Comparison of ENCODE assay signal across 8 cellular contexts in genomic region chr18:74499633-74500032, GRCh38.
A peak's percentile ranks its signal among the peaks of the same experiment; 100 is the strongest.
DNase-seq lines count a peak whose midpoint lies in the region; ATAC-seq and TF ChIP-seq lines count a peak whose summit lies in the region.

No MANE protein-coding gene starts in this region.

- no peaks in the 10 kb centered on the region for H3K27me3 ChIP-seq in iPS-18a (ENCODE audit: control insufficient read depth, insufficient read depth, low read length)

- DNase-seq in RWPE1 (ENCODE audit: low spot score) (peak; percentile 53), anterior cingulate cortex (lab: John Stamatoyannopoulos, UW) (peak in 41 of 58 donors; percentile 10 to 84 (median 44)), kidney glomerular epithelial cell (lab: John Stamatoyannopoulos, UW) (no peak), NCI-H345 (lab: John Stamatoyannopoulos, UW) (no peak)
- peak; percentile 20 to 26 (median 25) for DNase-seq in stimulated activated CD4-positive, alpha-beta T cell treated with anti-CD3 and anti-CD28 coated beads, Interleukin-12 subunit alpha, Interleukin-12 subunit beta, amount 100 ng/mL, for 48 hours (ENCODE audit: low read depth in 2 of 3, low spot score in 1 of 3)

- peak overlapping the region; percentile 71 for H3K27ac ChIP-seq in RWPE1
- H3K27ac ChIP-seq in iPS-18a (ENCODE audit: low read length), result no peak overlapping the region

- TF ChIP-seq CTCF in RWPE1 (conservative IDR thresholded peaks at IDR 0.05; ENCODE audit: low read depth), result no peak

- no peaks in the 10 kb centered on the region for H3K9me3 ChIP-seq in iPS-18a (ENCODE audit: control insufficient read depth, low read depth, low read length)

- no peak overlapping the region for H3K4me3 ChIP-seq in iPS-18a (ENCODE audit: low read length)

- ATAC-seq in GM18870 (IDR thresholded peaks at IDR 0.05; ENCODE audit: unreplicated experiment) (peak; percentile 34), HG03060 (IDR thresholded peaks at IDR 0.05; ENCODE audit: low read depth, unreplicated experiment) (peak; percentile 24)

- CTCF ChIA-PET in RWPE1 (lab: Yijun Ruan, JAX), result no interaction called here

- POLR2A ChIA-PET in RWPE1 (lab: Yijun Ruan, JAX; ENCODE audit: low non-redundant PET), result no interaction called here

- H3K36me3 ChIP-seq in iPS-18a (ENCODE audit: control insufficient read depth, low read depth, low read length), result peaks cover 43% of the 10 kb centered on the region

- peaks cover 13% of the 10 kb centered on the region for H3K4me1 ChIP-seq in iPS-18a (ENCODE audit: control insufficient read depth, low read depth, low read length)

- peak overlapping the region; percentile 20 for H3K9ac ChIP-seq in iPS-18a (ENCODE audit: low read length)

Comparison
In these comparisons a context has a peak if more than half of its experiments do, and no peak if none do; other contexts are left out.
1. DNase-seq: peak in RWPE1 (single experiment), anterior cingulate cortex (41 of 58) and stimulated activated CD4-positive, alpha-beta T cell treated with anti-CD3 and anti-CD28 coated beads, Interleukin-12 subunit alpha, Interleukin-12 subunit beta, amount 100 ng/mL, for 48 hours (3 of 3); none in kidney glomerular epithelial cell (single experiment) and NCI-H345 (single experiment).